ENCODE assay signal across 8 cellular contexts in genomic region chr14:64465208-64465821, GRCh38. TPM values are rescaled to one million over a fixed set of nuclear protein-coding genes. Genes with fewer than 3 reads are reported as not detected.
A peak's percentile ranks its signal among the peaks of the same experiment; 100 is the strongest.
DNase-seq lines count a peak whose midpoint lies in the region; ATAC-seq and TF ChIP-seq lines count a peak whose summit lies in the region.

Gene AKAP5, plus strand, starts transcription at chr14:64465499. Its CDS starts 2,896 bp downstream, at chr14:64468395.

- no peak for TF ChIP-seq POLR2A in vagina (IDR thresholded peaks at IDR 0.05)

- H3K9me3 Mint-ChIP-seq in CD14-positive monocyte, result peaks cover 0 to 8% (median 2%) of the 10 kb centered on the region in 7 donors
- no peaks in the 10 kb centered on the region for H3K9me3 Mint-ChIP-seq in activated naive CD8-positive, alpha-beta T cell treated with anti-CD3 and anti-CD28 coated beads, Interleukin-2, amount 10 ng/mL, durations not matched to agents 7 days and 5 days

- no peak within 1 kb of the TSS for H3K27ac Mint-ChIP-seq in CD14-positive monocyte
- peak within 1 kb of the TSS; percentile 50 for H3K27ac Mint-ChIP-seq in activated naive CD8-positive, alpha-beta T cell treated with anti-CD3 and anti-CD28 coated beads, Interleukin-2, amount 10 ng/mL, durations not matched to agents 7 days and 5 days

- H3K9ac ChIP-seq in HUES6 (ENCODE audit: low read length), result peak within 1 kb of the TSS; percentile 61

- ATAC-seq in GM19395 (IDR thresholded peaks at IDR 0.05; ENCODE audit: unreplicated experiment), result peak; percentile 59
- peak; percentile 87 for ATAC-seq in activated naive CD8-positive, alpha-beta T cell treated with anti-CD3 and anti-CD28 coated beads, Interleukin-2, amount 10 ng/mL, durations not matched to agents 7 days and 5 days (ENCODE audit: low read depth)

- peak within 1 kb of the TSS; percentile 79 for H3K4me3 ChIP-seq in HUES6 (ENCODE audit: low read depth, low read length)
- H3K4me3 ChIP-seq in right atrium auricular region, result peak within 1 kb of the TSS; percentile 61 to 78
- peak within 1 kb of the TSS; percentile 75 to 84 for H3K4me3 ChIP-seq in vagina

- H3K36me3 ChIP-seq in HUES6 (ENCODE audit: control insufficient read depth, insufficient read depth, low read length) (peaks cover 13% of the 10 kb centered on the region), right atrium auricular region (no peaks in the 10 kb centered on the region), vagina (no peaks in the 10 kb centered on the region)

- peaks cover 11% of the 10 kb centered on the region for H3K4me1 ChIP-seq in HUES6 (ENCODE audit: control insufficient read depth, insufficient read depth, low read length)
- H3K4me1 ChIP-seq in right atrium auricular region, result peaks cover 0 to 5% of the 10 kb centered on the region in 2 donors
- peaks cover 14% of the 10 kb centered on the region for H3K4me1 ChIP-seq in vagina

- DNase-seq in CD14-positive monocyte (ENCODE audit: low spot score), result no peak
- DNase-seq in SK-N-DZ (ENCODE audit: low spot score), result peak; percentile 69
- DNase-seq in activated naive CD8-positive, alpha-beta T cell treated with anti-CD3 and anti-CD28 coated beads, Interleukin-2, amount 10 ng/mL, durations not matched to agents 7 days and 5 days, result peak; percentile 75
- no peak for DNase-seq in right atrium auricular region (ENCODE audit: low spot score)
- DNase-seq in renal cortical epithelial cell (ENCODE audit: low read depth), result no peak
- DNase-seq in vagina (ENCODE audit: extremely low spot score in 2 of 2), result no peak

- H3K27ac ChIP-seq in HUES6 (ENCODE audit: low read depth, low read length), result no peak within 1 kb of the TSS
- H3K27ac ChIP-seq in right atrium auricular region, result peak within 1 kb of the TSS; percentile 55 to 57
- H3K27ac ChIP-seq in vagina, result peak within 1 kb of the TSS; percentile 68

- H3K27me3 Mint-ChIP-seq in CD14-positive monocyte (ENCODE audit: low read depth in 3 of 3), result peaks cover 24 to 38% (median 31%) of the 10 kb centered on the region in 3 donors
- H3K27me3 Mint-ChIP-seq in activated naive CD8-positive, alpha-beta T cell treated with anti-CD3 and anti-CD28 coated beads, Interleukin-2, amount 10 ng/mL, durations not matched to agents 7 days and 5 days, result peaks cover 2% of the 10 kb centered on the region

- TF ChIP-seq CTCF in CD14-positive monocyte (IDR thresholded peaks at IDR 0.05) (no peak), right atrium auricular region (IDR thresholded peaks at IDR 0.05) (no peak), vagina (IDR thresholded peaks at IDR 0.05) (no peak)

- H3K4me3 Mint-ChIP-seq in CD14-positive monocyte, result peak within 1 kb of the TSS; percentile 74 to 96
- peak within 1 kb of the TSS; percentile 82 for H3K4me3 Mint-ChIP-seq in activated naive CD8-positive, alpha-beta T cell treated with anti-CD3 and anti-CD28 coated beads, Interleukin-2, amount 10 ng/mL, durations not matched to agents 7 days and 5 days

- H3K4me1 Mint-ChIP-seq in CD14-positive monocyte, result peaks cover 20% of the 10 kb centered on the region
- H3K4me1 Mint-ChIP-seq in activated naive CD8-positive, alpha-beta T cell treated with anti-CD3 and anti-CD28 coated beads, Interleukin-2, amount 10 ng/mL, durations not matched to agents 7 days and 5 days, result peaks cover 29% of the 10 kb centered on the region

- H3K9me3 ChIP-seq in HUES6 (ENCODE audit: control insufficient read depth, insufficient read depth, low read depth, low read length) (no peaks in the 10 kb centered on the region), right atrium auricular region (no peaks in the 10 kb centered on the region), vagina (no peaks in the 10 kb centered on the region)

- H3K36me3 Mint-ChIP-seq in CD14-positive monocyte, result peaks cover 15 to 23% of the 10 kb centered on the region in 2 donors
- H3K36me3 Mint-ChIP-seq in activated naive CD8-positive, alpha-beta T cell treated with anti-CD3 and anti-CD28 coated beads, Interleukin-2, amount 10 ng/mL, durations not matched to agents 7 days and 5 days, result peaks cover 9% of the 10 kb centered on the region

- POLR2A ChIA-PET in activated naive CD8-positive, alpha-beta T cell treated with anti-CD3 and anti-CD28 coated beads, Interleukin-2, amount 10 ng/mL, durations not matched to agents 7 days and 5 days (lab: Charles Lee), result interaction anchor here (1.0 to 1.2 kb wide), 2 partner anchors 10 to 36 kb away, joined by 3 read pairs; no protein-coding TSS in a partner anchor

- intact Hi-C loops in CD14-positive monocyte (cut with micrococcal nuclease), result no loop called here
- intact Hi-C loops in vagina (cut with DNase I), result no loop called here

- H3K27me3 ChIP-seq in HUES6 (ENCODE audit: control insufficient read depth, insufficient read depth, low read length) (no peaks in the 10 kb centered on the region), right atrium auricular region (no peaks in the 10 kb centered on the region), vagina (no peaks in the 10 kb centered on the region)

RNA-seq across cellular contexts. Expression of gene AKAP5, which starts in this region (rescaled TPM):
- polyA plus RNA-seq in CD14-positive monocyte, result not detected
- 2.6 and 2.7 TPM in 2 replicates for polyA plus RNA-seq in SK-N-DZ (2014; cell fraction: cytosol; rRNA removed)
- polyA plus RNA-seq in SK-N-DZ (2014; cell fraction: nucleus; rRNA removed), result 1.8 and 3.1 TPM in 2 replicates
- 1 to 10 TPM; 1.7 TPM for total RNA-seq in activated naive CD8-positive, alpha-beta T cell treated with anti-CD3 and anti-CD28 coated beads, Interleukin-2, amount 10 ng/mL, durations not matched to agents 7 days and 5 days
- under 1 TPM in 1 of 2 donors, not detected in 1; 0.24 TPM for total RNA-seq in right atrium auricular region
- 4.7 and 16.3 TPM in 2 replicates for total RNA-seq in renal cortical epithelial cell
- total RNA-seq in vagina, result 0.49 TPM

Comparison
In these comparisons a context has a peak if more than half of its experiments do, and no peak if none do; other contexts are left out.
1. DNase-seq: peak in SK-N-DZ (single experiment) and activated naive CD8-positive, alpha-beta T cell treated with anti-CD3 and anti-CD28 coated beads, Interleukin-2, amount 10 ng/mL, durations not matched to agents 7 days and 5 days (single experiment); none in CD14-positive monocyte (single experiment), right atrium auricular region (single experiment), renal cortical epithelial cell (single experiment) and vagina (0 of 2).
2. Peak in every context shown above with its lines, with median percentiles within 50 percentile points of each other: H3K4me3 ChIP-seq.